ENCODE assay signal across 23 cellular contexts in the genomic region with DNA sequence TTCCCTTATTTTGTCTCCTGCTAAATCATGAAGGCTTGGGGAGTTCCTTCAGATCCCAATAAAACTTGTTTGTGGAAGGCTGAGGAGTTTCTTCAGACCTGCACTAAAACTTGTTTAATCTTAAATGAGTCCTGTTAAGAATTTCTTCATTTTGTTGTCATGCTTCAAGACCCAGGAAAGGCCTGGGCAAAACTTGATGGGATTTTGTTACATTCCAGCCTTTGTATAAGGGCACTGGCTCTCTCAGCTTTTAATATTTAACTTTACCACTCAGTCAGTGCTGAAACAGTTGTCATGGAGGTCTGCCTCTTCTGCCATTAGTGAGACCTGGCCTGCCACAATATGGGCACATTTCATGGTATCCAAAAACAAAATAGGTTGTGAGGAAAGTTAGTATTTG.
A peak's percentile ranks its signal among the peaks of the same experiment; 100 is the strongest.
DNase-seq lines count a peak whose midpoint lies in the region; ATAC-seq, FAIRE-seq and TF ChIP-seq lines count a peak whose summit lies in the region.
"Had no signal": no experiment of that assay in that cellular context is flagged by ENCODE, and none has a peak within 500 bp of the region (broad histone marks: within the 10 kb centered on the region; RNA-seq: fewer than 3 reads in every experiment).

No MANE protein-coding gene starts in this region.

- ATAC-seq in GM18873 (IDR thresholded peaks at IDR 0.05; ENCODE audit: low FRiP score, unreplicated experiment): no peak
- ATAC-seq: A549, GM12878, GM23338, HCT116 had no signal

- H3K4me1 ChIP-seq in kidney (ENCODE audit: control insufficient read depth in 1 of 2, insufficient read depth in 1 of 2, low read depth in 1 of 2, low read length in 2 of 2): no peaks in the 10 kb centered on the region
- H3K4me1 ChIP-seq: A549, BE2C had no signal

- no peaks in the 10 kb centered on the region for H3K36me3 ChIP-seq in kidney (ENCODE audit: control insufficient read depth in 1 of 2, insufficient read depth in 2 of 2, low read length in 2 of 2)
- H3K36me3 ChIP-seq: BE2C; BLaER1 treated with 17β-estradiol and CSF1 and Interleukin-3, amounts not matched to agents 10 nM and 100 nM had no signal

- DNase-seq in kidney (no peak), kidney tubule cell (ENCODE audit: low spot score) (peak; percentile 41), renal cortical epithelial cell (ENCODE audit: low read depth) (peak; percentile 94), activated T-cell treated with anti-CD3 and anti-CD28 coated beads for 4 hours (no peak), NCI-H2029 (lab: John Stamatoyannopoulos, UW) (no peak)
- DNase-seq: 8988T; ACHN; AML-193; BE2C; CD4-positive, alpha-beta T cell; CD8-positive, alpha-beta memory T cell; DMS 273 treated with DMSO at 0.1 percent for 48 hours; DMS79; EL; GDM1; H9 had no signal

- H3K27ac ChIP-seq in kidney (ENCODE audit: low read depth in 2 of 2, low read length in 2 of 2): no peak overlapping the region
- H3K27ac ChIP-seq: A549; BLaER1 treated with 17β-estradiol and CSF1 and Interleukin-3, amounts not matched to agents 10 nM and 100 nM had no signal

- no peak overlapping the region for H3K9ac ChIP-seq in kidney (ENCODE audit: low read length in 2 of 2)
- H3K9ac ChIP-seq: BLaER1 treated with 17β-estradiol and CSF1 and Interleukin-3, amounts not matched to agents 10 nM and 100 nM had no signal

- intact Hi-C loops in kidney (cut with DNase I): no loop called here

- peaks cover 0 to 8% of the 10 kb centered on the region in 2 donors for H3K9me3 ChIP-seq in kidney (ENCODE audit: control insufficient read depth in 1 of 2, low read length in 2 of 2)
- H3K9me3 ChIP-seq: A549, BE2C had no signal

- peak; percentile 17 for FAIRE-seq in kidney (lab: Jason Lieb, UNC)
- FAIRE-seq: A549, D721Med, GM12878 had no signal

- no peak for TF ChIP-seq CTCF in kidney (IDR thresholded peaks at IDR 0.05; ENCODE audit: borderline replicate concordance, extremely low read depth, insufficient read depth)

- H3K4me3 ChIP-seq in kidney (ENCODE audit: low read length in 2 of 2): no peak overlapping the region
- H3K4me3 ChIP-seq: A549; BLaER1 treated with 17β-estradiol and CSF1 and Interleukin-3, amounts not matched to agents 10 nM and 100 nM; GM12878; GM23338 had no signal

Comparison
In these comparisons a context has a peak if more than half of its experiments do, and no peak if none do; other contexts are left out.
1. DNase-seq: peak in kidney tubule cell (single experiment) and renal cortical epithelial cell (single experiment); none in kidney (single experiment), activated T-cell treated with anti-CD3 and anti-CD28 coated beads for 4 hours (single experiment) and NCI-H2029 (single experiment).